ENCODE assay signal across 5 cellular contexts in the genomic region with DNA sequence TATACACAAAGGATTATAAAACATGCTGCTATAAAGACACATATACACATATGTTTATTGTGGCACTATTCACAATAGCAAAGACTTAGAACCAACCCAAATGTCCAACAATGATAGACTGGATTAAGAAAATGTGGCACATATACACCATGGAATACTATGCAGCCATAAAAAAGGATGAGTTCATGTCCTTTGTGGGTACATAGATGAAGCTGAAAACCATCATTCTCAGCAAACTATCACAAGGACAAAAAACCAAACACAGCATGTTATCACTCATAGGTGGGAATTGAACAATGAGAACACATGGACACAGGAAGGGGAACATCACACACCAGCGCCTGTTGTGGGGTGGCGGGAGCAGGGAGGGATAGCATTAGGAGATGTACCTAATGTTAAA. TPM values are rescaled to one million over a fixed set of nuclear protein-coding genes. Genes with fewer than 3 reads are reported as not detected.
"Had no signal": no experiment of that assay in that cellular context is flagged by ENCODE, and none has a peak within 500 bp of the region (broad histone marks: within the 10 kb centered on the region; RNA-seq: fewer than 3 reads in every experiment).

No MANE protein-coding gene starts in this region.

RNA-seq across cellular contexts. Expression of gene CYP4A22, which starts 10.2 kb away (rescaled TPM):
- total RNA-seq: HepG2, HT-29, HT1080, IMR-90 had no signal
- polyA plus RNA-seq: HepG2, IgD-negative memory B cell, IMR-90 had no signal

RNA-seq across cellular contexts. Expression of gene CYP4Z1, which starts 60.0 kb away (rescaled TPM):
- total RNA-seq: HepG2, HT-29, HT1080, IMR-90 had no signal
- polyA plus RNA-seq: HepG2, IgD-negative memory B cell, IMR-90 had no signal
